ENCODE assay signal across 15 cellular contexts in genomic region chr7:139973091-139973490, GRCh38.
DNase-seq lines count a peak whose midpoint lies in the region; ATAC-seq and TF ChIP-seq lines count a peak whose summit lies in the region.
"Had no signal": no experiment of that assay in that cellular context is flagged by ENCODE, and none has a peak within 500 bp of the region (broad histone marks: within the 10 kb centered on the region; RNA-seq: fewer than 3 reads in every experiment).

No MANE protein-coding gene starts in this region.

- no peaks in the 10 kb centered on the region for H3K9me3 Mint-ChIP-seq in GM23338
- no peaks in the 10 kb centered on the region for H3K9me3 Mint-ChIP-seq in WTC11
- no peaks in the 10 kb centered on the region for H3K9me3 Mint-ChIP-seq in neural crest cell
- H3K9me3 Mint-ChIP-seq: CD8-positive, alpha-beta T cell had no signal

- no peak for TF ChIP-seq CTCF in GM23338 (conservative IDR thresholded peaks at IDR 0.05; ENCODE audit: low read depth in 2 of 2)
- TF ChIP-seq CTCF in WTC11 (IDR thresholded peaks at IDR 0.05), result no peak
- no peak for TF ChIP-seq CTCF in esophagus muscularis mucosa (IDR thresholded peaks at IDR 0.05)
- TF ChIP-seq CTCF in neural crest cell (conservative IDR thresholded peaks at IDR 0.05), result no peak

- peaks cover 6% of the 10 kb centered on the region for H3K27me3 Mint-ChIP-seq in GM23338 (ENCODE audit: insufficient read depth, low read depth, poor library complexity)
- peaks cover 26% of the 10 kb centered on the region for H3K27me3 Mint-ChIP-seq in WTC11 (ENCODE audit: low read depth)
- H3K27me3 Mint-ChIP-seq in neural crest cell (ENCODE audit: low read depth), result no peaks in the 10 kb centered on the region

- CTCF ChIA-PET in WTC11 (lab: Charles Lee), result interaction anchor here (0.6 to 1.7 kb wide), 7 partner anchors 16 to 354 kb away, joined by 3 to 10 read pairs (median 5); partner anchors contain the start of gene HIPK2

- no peaks in the 10 kb centered on the region; the same call in 2 of the 3 replicates for H3K36me3 Mint-ChIP-seq in GM23338 (ENCODE audit: low read depth)
- no peaks in the 10 kb centered on the region for H3K36me3 Mint-ChIP-seq in WTC11
- no peaks in the 10 kb centered on the region for H3K36me3 Mint-ChIP-seq in neural crest cell (ENCODE audit: low read depth)
- H3K36me3 Mint-ChIP-seq: CD8-positive, alpha-beta T cell had no signal

- H3K4me3 Mint-ChIP-seq in GM23338, result no peak overlapping the region
- no peak overlapping the region for H3K4me3 Mint-ChIP-seq in WTC11
- H3K4me3 Mint-ChIP-seq in neural crest cell, result no peak overlapping the region
- H3K4me3 Mint-ChIP-seq: CD14-positive monocyte; CD8-positive, alpha-beta T cell had no signal

- H3K4me1 Mint-ChIP-seq in GM23338, result peaks cover 73% of the 10 kb centered on the region
- H3K4me1 Mint-ChIP-seq in WTC11, result peaks cover 73% of the 10 kb centered on the region
- peaks cover 34% of the 10 kb centered on the region for H3K4me1 Mint-ChIP-seq in neural crest cell
- H3K4me1 Mint-ChIP-seq: CD14-positive monocyte had no signal

- intact Hi-C loops in esophagus muscularis mucosa (cut with DNase I), result no loop called here

- H2AFZ ChIP-seq in GM23338, result peak overlapping the region; percentile 83

- H3K27me3 ChIP-seq in GM23338 (ENCODE audit: insufficient read depth) (no peaks in the 10 kb centered on the region), esophagus muscularis mucosa (no peaks in the 10 kb centered on the region)

- no peak overlapping the region for H3K27ac Mint-ChIP-seq in GM23338
- no peak overlapping the region for H3K27ac Mint-ChIP-seq in WTC11
- H3K27ac Mint-ChIP-seq in neural crest cell (ENCODE audit: unreplicated experiment), result peak overlapping the region; percentile 44
- H3K27ac Mint-ChIP-seq: CD8-positive, alpha-beta T cell had no signal

- H3K4me3 ChIP-seq in GM23338 (no peak overlapping the region; the same call in 1 of the 2 replicates), esophagus muscularis mucosa (no peak overlapping the region)

- DNase-seq in GM23338 (ENCODE audit: low spot score) (peak; percentile 23), WTC11 (ENCODE audit: low spot score) (no peak), esophagus muscularis mucosa (ENCODE audit: extremely low spot score) (no peak), neural crest cell (ENCODE audit: low read depth, low spot score) (no peak), NCI-H2029 treated with DMSO at 0.1 percent for 48 hours (lab: John Stamatoyannopoulos, UW) (no peak), hepatic stellate cell (ENCODE audit: low spot score) (no peak)
- DNase-seq: CD8-positive, alpha-beta T cell; COR-L47; DMS153; EL had no signal

- POLR2A ChIA-PET in WTC11 (lab: Charles Lee), result no interaction called here

- H3K27ac ChIP-seq in GM23338 (ENCODE audit: low read depth), result no peak overlapping the region
- H3K27ac ChIP-seq in esophagus muscularis mucosa (replicated peaks in 1 of 4), result peak overlapping the region; percentile 43 to 75 (median 66)
- H3K27ac ChIP-seq: 22Rv1 had no signal

- H3K36me3 ChIP-seq in GM23338 (ENCODE audit: insufficient read depth) (no peaks in the 10 kb centered on the region), esophagus muscularis mucosa (no peaks in the 10 kb centered on the region)

- H3K79me2 ChIP-seq in GM23338 (replicated peaks; ENCODE audit: insufficient read depth), result no peaks in the 10 kb centered on the region

- TF ChIP-seq EP300 in esophagus muscularis mucosa (IDR thresholded peaks at IDR 0.05), result no peak

- TF ChIP-seq POLR2A in esophagus muscularis mucosa (IDR thresholded peaks at IDR 0.05; ENCODE audit: low read depth), result no peak

- H3K4me2 ChIP-seq in GM23338, result peak overlapping the region; percentile 68

- H3K4me1 ChIP-seq in GM23338 (ENCODE audit: insufficient read depth) (peaks cover 60% of the 10 kb centered on the region), esophagus muscularis mucosa (peaks cover 3 to 46% (median 35%) of the 10 kb centered on the region in 4 donors)

- H3K9me2 ChIP-seq in GM23338 (ENCODE audit: insufficient read depth), result no peaks in the 10 kb centered on the region

- H3F3A ChIP-seq in GM23338 (replicated peaks; ENCODE audit: low read depth), result peaks cover 13% of the 10 kb centered on the region; the same call in 1 of the 2 replicates

- WGBS in esophagus muscularis mucosa, result 66% methylated on average over 6 of the region's 6 CpGs

- ATAC-seq in GM23338, result peak; percentile 25
- peak; percentile 7; the same call in 1 of the 2 replicates for ATAC-seq in WTC11
- no peak for ATAC-seq in GM18519 (IDR thresholded peaks at IDR 0.05; ENCODE audit: low FRiP score, unreplicated experiment)
- ATAC-seq in HG02981 (IDR thresholded peaks at IDR 0.05; ENCODE audit: unreplicated experiment), result no peak
- ATAC-seq: CD8-positive, alpha-beta T cell; HCT116 had no signal

- H4K20me1 ChIP-seq in GM23338 (replicated peaks; ENCODE audit: insufficient read depth), result no peaks in the 10 kb centered on the region

- no peaks in the 10 kb centered on the region for H3K9me3 ChIP-seq in esophagus muscularis mucosa

TF ChIP-seq in GM23338, 12 proteins besides CTCF, POLR2A, EP300 and RAD21:
- TF ChIP-seq STAT1 (IDR thresholded peaks at IDR 0.05; ENCODE audit: unreplicated experiment) (no peak), NANOG (IDR thresholded peaks at IDR 0.05; ENCODE audit: borderline replicate concordance) (no peak)
- TF ChIP-seq, protein P1, sequence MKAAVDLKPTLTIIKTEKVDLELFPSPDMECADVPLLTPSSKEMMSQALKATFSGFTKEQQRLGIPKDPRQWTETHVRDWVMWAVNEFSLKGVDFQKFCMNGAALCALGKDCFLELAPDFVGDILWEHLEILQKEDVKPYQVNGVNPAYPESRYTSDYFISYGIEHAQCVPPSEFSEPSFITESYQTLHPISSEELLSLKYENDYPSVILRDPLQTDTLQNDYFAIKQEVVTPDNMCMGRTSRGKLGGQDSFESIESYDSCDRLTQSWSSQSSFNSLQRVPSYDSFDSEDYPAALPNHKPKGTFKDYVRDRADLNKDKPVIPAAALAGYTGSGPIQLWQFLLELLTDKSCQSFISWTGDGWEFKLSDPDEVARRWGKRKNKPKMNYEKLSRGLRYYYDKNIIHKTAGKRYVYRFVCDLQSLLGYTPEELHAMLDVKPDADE (IDR thresholded peaks at IDR 0.05), result no peak

TF ChIP-seq in WTC11, 78 proteins besides CTCF, POLR2A, EP300 and RAD21:
- TF ChIP-seq PRRX2 (CRISPR knock-in tag; IDR thresholded peaks at IDR 0.05), result no peak
- no peak for TF ChIP-seq ZNF396 (CRISPR knock-in tag; IDR thresholded peaks at IDR 0.05; ENCODE audit: borderline replicate concordance)
- TF ChIP-seq ATF1 (CRISPR knock-in tag; IDR thresholded peaks at IDR 0.05), result no peak
- no peak for TF ChIP-seq ZNF317 (CRISPR knock-in tag; IDR thresholded peaks at IDR 0.05; ENCODE audit: borderline replicate concordance, low read depth)
- TF ChIP-seq, protein P2, sequence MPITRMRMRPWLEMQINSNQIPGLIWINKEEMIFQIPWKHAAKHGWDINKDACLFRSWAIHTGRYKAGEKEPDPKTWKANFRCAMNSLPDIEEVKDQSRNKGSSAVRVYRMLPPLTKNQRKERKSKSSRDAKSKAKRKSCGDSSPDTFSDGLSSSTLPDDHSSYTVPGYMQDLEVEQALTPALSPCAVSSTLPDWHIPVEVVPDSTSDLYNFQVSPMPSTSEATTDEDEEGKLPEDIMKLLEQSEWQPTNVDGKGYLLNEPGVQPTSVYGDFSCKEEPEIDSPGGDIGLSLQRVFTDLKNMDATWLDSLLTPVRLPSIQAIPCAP (CRISPR knock-in tag; IDR thresholded peaks at IDR 0.05), result no peak
- TF ChIP-seq, protein P3, sequence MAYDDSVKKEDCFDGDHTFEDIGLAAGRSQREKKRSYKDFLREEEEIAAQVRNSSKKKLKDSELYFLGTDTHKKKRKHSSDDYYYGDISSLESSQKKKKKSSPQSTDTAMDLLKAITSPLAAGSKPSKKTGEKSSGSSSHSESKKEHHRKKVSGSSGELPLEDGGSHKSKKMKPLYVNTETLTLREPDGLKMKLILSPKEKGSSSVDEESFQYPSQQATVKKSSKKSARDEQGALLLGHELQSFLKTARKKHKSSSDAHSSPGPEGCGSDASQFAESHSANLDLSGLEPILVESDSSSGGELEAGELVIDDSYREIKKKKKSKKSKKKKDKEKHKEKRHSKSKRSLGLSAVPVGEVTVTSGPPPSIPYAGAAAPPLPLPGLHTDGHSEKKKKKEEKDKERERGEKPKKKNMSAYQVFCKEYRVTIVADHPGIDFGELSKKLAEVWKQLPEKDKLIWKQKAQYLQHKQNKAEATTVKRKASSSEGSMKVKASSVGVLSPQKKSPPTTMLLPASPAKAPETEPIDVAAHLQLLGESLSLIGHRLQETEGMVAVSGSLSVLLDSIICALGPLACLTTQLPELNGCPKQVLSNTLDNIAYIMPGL (CRISPR knock-in tag; IDR thresholded peaks at IDR 0.05), result no peak
- no peak for TF ChIP-seq JUN (CRISPR knock-in tag; IDR thresholded peaks at IDR 0.05)

Comparison
In these comparisons a context has a peak if more than half of its experiments do, and no peak if none do; other contexts are left out.
1. ATAC-seq: peak in GM23338 (single experiment) and WTC11 (single experiment); none in GM18519 (single experiment) and HG02981 (single experiment).